ENCODE assay signal across 13 cellular contexts in genomic region chr7:44281811-44282600, GRCh38. TPM values are rescaled to one million over a fixed set of nuclear protein-coding genes. Genes with fewer than 3 reads are reported as not detected.
DNase-seq lines count a peak whose midpoint lies in the region; ATAC-seq and TF ChIP-seq lines count a peak whose summit lies in the region.
"Had no signal": no experiment of that assay in that cellular context is flagged by ENCODE, and none has a peak within 500 bp of the region (broad histone marks: within the 10 kb centered on the region; RNA-seq: fewer than 3 reads in every experiment).

No MANE protein-coding gene starts in this region.

- no peaks in the 10 kb centered on the region for H3K36me3 ChIP-seq in H7 (replicated peaks; ENCODE audit: control insufficient read depth, insufficient read depth, low read length)
- no peaks in the 10 kb centered on the region for H3K36me3 ChIP-seq in sigmoid colon
- H3K36me3 ChIP-seq: BLaER1, esophagus squamous epithelium had no signal

- H3K4me1 ChIP-seq in sigmoid colon: no peaks in the 10 kb centered on the region
- H3K4me1 ChIP-seq: esophagus squamous epithelium had no signal

- ATAC-seq in HG02981 (IDR thresholded peaks at IDR 0.05; ENCODE audit: unreplicated experiment) (no peak), GM21447 (IDR thresholded peaks at IDR 0.05; ENCODE audit: unreplicated experiment) (no peak)
- ATAC-seq: stimulated activated naive CD8-positive, alpha-beta T cell treated with anti-CD3 and anti-CD28 coated beads, Interleukin-15, Interleukin-2, amounts not matched to agents 100 U/mL and 50 U/mL, for 24 hours had no signal

- TF ChIP-seq CTCF in sigmoid colon (IDR thresholded peaks at IDR 0.05): no peak

- no peak overlapping the region for H3K4me3 ChIP-seq in H7 (ENCODE audit: insufficient read depth, low read depth, low read length)
- H3K4me3 ChIP-seq in sigmoid colon: no peak overlapping the region
- H3K4me3 ChIP-seq: BLaER1, esophagus squamous epithelium had no signal

- no peaks in the 10 kb centered on the region for H3K9me3 ChIP-seq in sigmoid colon
- H3K9me3 ChIP-seq: BLaER1, esophagus squamous epithelium had no signal

- H3K27me3 ChIP-seq in H7 (ENCODE audit: control insufficient read depth, insufficient read depth, low read length): no peaks in the 10 kb centered on the region
- no peaks in the 10 kb centered on the region for H3K27me3 ChIP-seq in layer of hippocampus (ENCODE audit: control insufficient read depth, insufficient read depth, low read length)
- H3K27me3 ChIP-seq in sigmoid colon: no peaks in the 10 kb centered on the region
- H3K27me3 ChIP-seq: BLaER1 had no signal

- WGBS in sigmoid colon, 2 donors: 70 to 83% methylated on average over 15 of the region's 15 CpGs

- DNase-seq in H7: peak; percentile 48
- peak; percentile 7 for DNase-seq in activated naive CD4-positive, alpha-beta T cell treated with anti-CD3 and anti-CD28 coated beads, Interleukin-2, amount 50 U/mL, for 16 hours
- peak; percentile 33 for DNase-seq in sigmoid colon
- DNase-seq in RPMI8226: no peak
- no peak for DNase-seq in SW480 (ENCODE audit: low spot score)
- DNase-seq: esophagus squamous epithelium; mesendoderm; stimulated activated CD4-positive, alpha-beta T cell treated with anti-CD3 and anti-CD28 coated beads, Interleukin-4, amount 100 ng/mL, for 24 hours; stimulated activated naive CD8-positive, alpha-beta T cell treated with anti-CD3 and anti-CD28 coated beads, Interleukin-15, Interleukin-2, amounts not matched to agents 100 U/mL and 50 U/mL, for 24 hours had no signal

- intact Hi-C loops in sigmoid colon (cut with DNase I): no loop called here

- TF ChIP-seq POLR2A in sigmoid colon (IDR thresholded peaks at IDR 0.05): no peak

- TF ChIP-seq EP300 in sigmoid colon (IDR thresholded peaks at IDR 0.05): no peak

- H3K27ac ChIP-seq in layer of hippocampus (ENCODE audit: low read depth, low read length) (peak overlapping the region; percentile 30), sigmoid colon (no peak overlapping the region)
- H3K27ac ChIP-seq: esophagus squamous epithelium had no signal

RNA-seq across cellular contexts. Expression of gene CAMK2B, which starts 43.4 kb away (rescaled TPM):
- total RNA-seq in H7 (2014; rRNA removed; shearing (Covaris generic)): 0.31 TPM in 1 of 2 replicates, not detected in the other
- 1 to 10 TPM in 3 of 4 donors, under 1 TPM in 1; 0.83 to 3.2 (median 1.9) TPM for total RNA-seq in sigmoid colon
- 1 to 10 TPM in 1 of 3 donors, under 1 TPM in 1, not detected in 1; 0.23 to 1.2 TPM for polyA plus RNA-seq in sigmoid colon

Comparison
In these comparisons a context has a peak if more than half of its experiments do, and no peak if none do; other contexts are left out.
1. DNase-seq: peak in H7 (single experiment), activated naive CD4-positive, alpha-beta T cell treated with anti-CD3 and anti-CD28 coated beads, Interleukin-2, amount 50 U/mL, for 16 hours (single experiment) and sigmoid colon (single experiment); none in RPMI8226 (single experiment) and SW480 (single experiment).